Comparison of ENCODE assay signal across 13 cellular contexts in genomic region chr12:112998997-112999767, GRCh38. TPM values are rescaled to one million over a fixed set of nuclear protein-coding genes. Genes with fewer than 3 reads are reported as not detected.
DNase-seq lines count a peak whose midpoint lies in the region; ATAC-seq, FAIRE-seq and TF ChIP-seq lines count a peak whose summit lies in the region.
"Had no signal": no experiment of that assay in that cellular context is flagged by ENCODE, and none has a peak within 500 bp of the region (broad histone marks: within the 10 kb centered on the region; RNA-seq: fewer than 3 reads in every experiment).

No MANE protein-coding gene starts in this region.

- H3K79me2 ChIP-seq in GM12878 (ENCODE audit: control insufficient read depth, insufficient read depth, low read length): no peaks in the 10 kb centered on the region

- DNase-seq in GM12878 (ENCODE audit: low read depth, low spot score) (no peak), coronary artery (ENCODE audit: low spot score) (no peak), GF-D8 (lab: John Stamatoyannopoulos, UW) (no peak), SHP77 treated with DMSO at 0.1 percent for 48 hours (lab: John Stamatoyannopoulos, UW) (no peak), NCI-H2227 treated with DMSO at 0.1 percent for 48 hours (lab: John Stamatoyannopoulos, UW) (no peak)
- DNase-seq: activated naive CD4-positive, alpha-beta T cell treated with anti-CD3 and anti-CD28 coated beads, Interleukin-2, amount 50 U/mL, for 16 hours; DMS53; T-helper 2 cell had no signal

- RAD21 ChIA-PET in GM12878 (lab: Charles Lee; ENCODE audit: unreplicated experiment): interaction anchor here (1.7 kb wide), 1 partner anchor 92 kb away, joined by 6 read pairs; the partner anchor contains the start of gene OAS1

- H2AFZ ChIP-seq in GM12878 (ENCODE audit: control insufficient read depth, low read depth, low read length): no peak overlapping the region

- H3K4me3 ChIP-seq in GM12878: no peak overlapping the region
- no peak overlapping the region for H3K4me3 ChIP-seq in coronary artery

- ATAC-seq in GM18517 (IDR thresholded peaks at IDR 0.05; ENCODE audit: unreplicated experiment) (peak; percentile 90), GM21529 (IDR thresholded peaks at IDR 0.05; ENCODE audit: unreplicated experiment) (peak; percentile 92), HG03432 (IDR thresholded peaks at IDR 0.05; ENCODE audit: unreplicated experiment) (peak; percentile 92), GM12878 (peak; percentile 97)

- TF ChIP-seq RAD21 in GM12878 (IDR thresholded peaks at IDR 0.05; ENCODE audit: insufficient read depth, low read depth, low read length): no peak

- BruUV-seq in GM12878 (replicated peaks; lab: Mats Ljungman, UMichigan): TSS peak; percentile 41

- WGBS in GM12878 (ENCODE audit: insufficient coverage, insufficient replicate concordance, low lambda C conversion rate, missing lambda C conversion rate): 50% methylated on average over 11 of the region's 12 CpGs

- FAIRE-seq in GM12878 (lab: Jason Lieb, UNC): no peak
- FAIRE-seq: endothelial cell of umbilical vein had no signal

- H3K9ac ChIP-seq in GM12878 (ENCODE audit: control insufficient read depth, insufficient read depth, low read length): no peak overlapping the region

- H3K27ac ChIP-seq in GM12878 (ENCODE audit: control insufficient read depth, insufficient read depth) (no peak overlapping the region), coronary artery (no peak overlapping the region)

- TF ChIP-seq CTCF in GM12878 (IDR thresholded peaks at IDR 0.05 in 2 of 3, conservative IDR thresholded peaks at IDR 0.05 in 1 of 3; ENCODE audit: control insufficient read depth in 2 of 3, extremely low read depth in 1 of 3, insufficient read depth in 1 of 3, low read depth in 3 of 3, low read length in 3 of 3) (no peak), coronary artery (IDR thresholded peaks at IDR 0.05) (no peak)

- in situ Hi-C loops in GM12878 (cut with MboI): no loop called here

- no peaks in the 10 kb centered on the region for H3K27me3 ChIP-seq in GM12878 (replicated peaks in 1 of 2; ENCODE audit: control insufficient read depth in 2 of 2, insufficient read depth in 2 of 2, low read length in 1 of 2)

- intact Hi-C loops in GM12878 (cut with micrococcal nuclease; ENCODE audit: unreplicated experiment): no loop called here

- H3K4me2 ChIP-seq in GM12878 (ENCODE audit: control insufficient read depth, insufficient read depth): no peak overlapping the region

- H3K4me1 ChIP-seq in GM12878 (ENCODE audit: control insufficient read depth, insufficient read depth, low read length): peaks cover 6% of the 10 kb centered on the region

- H3K9me3 ChIP-seq in GM12878 (replicated peaks; ENCODE audit: control insufficient read depth, insufficient read depth, low read length): peaks cover 14% of the 10 kb centered on the region; the same call in 2 of the 3 replicates

- CTCF ChIA-PET in GM12878 (lab: Yijun Ruan, JAX): interaction anchor here (0.5 to 1.6 kb wide), 4 partner anchors 25 to 177 kb away, joined by 3 to 4 read pairs (median 4); no protein-coding TSS in a partner anchor

- 0 out of 2 replicates have a peak, but pooled peaks cover 4% of the 10 kb centered on the region for H4K20me1 ChIP-seq in GM12878 (ENCODE audit: control insufficient read depth, insufficient read depth)

- no peak for TF ChIP-seq POLR2A in GM12878 (IDR thresholded peaks at IDR 0.05; ENCODE audit: low read depth, low read length)

- TF ChIP-seq EP300 in GM12878 (IDR thresholded peaks at IDR 0.05; ENCODE audit: borderline replicate concordance in 1 of 2, control insufficient read depth in 1 of 2, low read depth in 2 of 2, low read length in 2 of 2): peak in 1 of 2 experiments; percentile 20; a peak in 1 of 4 replicates

- POLR2A ChIA-PET in GM12878 (lab: Charles Lee): interaction anchor here (0.7 kb wide), 1 partner anchor 93 kb away, joined by 4 read pairs; the partner anchor contains the start of gene OAS1

- SMC1A ChIA-PET in GM12878 (lab: Charles Lee; ENCODE audit: uncharacterized antibody, unreplicated experiment): interaction anchor here (0.9 kb wide), 1 partner anchor 21 kb away, joined by 3 read pairs; the partner anchor contains the start of gene OAS2

- H3K36me3 ChIP-seq in GM12878 (ENCODE audit: control insufficient read depth in 2 of 2, insufficient read depth in 2 of 2, low read length in 1 of 2): peaks cover 22 to 74% of the 10 kb centered on the region in 2 experiments

TF ChIP-seq in GM12878, 131 proteins besides CTCF, POLR2A, EP300 and RAD21 (continues in another document):
- TF ChIP-seq RAD51 (IDR thresholded peaks at IDR 0.05): no peak
- TF ChIP-seq BHLHE40 (IDR thresholded peaks at IDR 0.05; ENCODE audit: borderline replicate concordance in 1 of 2, low read depth in 2 of 2, low read length in 1 of 2): peak; percentile 51 to 81; a peak in 3 of 4 replicates
- TF ChIP-seq RBBP5 (conservative IDR thresholded peaks at IDR 0.05): no peak
- TF ChIP-seq IRF3 (IDR thresholded peaks at IDR 0.05): no peak
- TF ChIP-seq MTA2 (IDR thresholded peaks at IDR 0.05; ENCODE audit: low read depth): peak; percentile 67
- peak; percentile 50; the same call in 1 of the 2 replicates for TF ChIP-seq BCL11A (IDR thresholded peaks at IDR 0.05; ENCODE audit: low read depth, low read length)
- TF ChIP-seq EED (IDR thresholded peaks at IDR 0.05; ENCODE audit: low read depth): no peak
- TF ChIP-seq CHD2 (IDR thresholded peaks at IDR 0.05; ENCODE audit: borderline replicate concordance, low read depth, low read length): no peak
- peak; percentile 98 for TF ChIP-seq TCF3 (IDR thresholded peaks at IDR 0.05; ENCODE audit: borderline replicate concordance, insufficient read depth, low read depth, low read length)
- no peak for TF ChIP-seq NFXL1 (IDR thresholded peaks at IDR 0.05; ENCODE audit: borderline replicate concordance)
- no peak for TF ChIP-seq ATF3 (IDR thresholded peaks at IDR 0.05; ENCODE audit: borderline replicate concordance, extremely low read depth, low read depth, low read length)
- TF ChIP-seq IKZF1 (conservative IDR thresholded peaks at IDR 0.05): peak; percentile 27; the same call in 1 of the 2 replicates
- no peak for TF ChIP-seq CEBPB (IDR thresholded peaks at IDR 0.05; ENCODE audit: borderline replicate concordance in 1 of 2, low read depth in 2 of 2, low read length in 2 of 2)

RNA-seq across cellular contexts. Expression of gene OAS2, which starts 20.9 kb away (rescaled TPM):
- total RNA-seq in GM12878 (2013; cell fraction: nucleolus; rRNA removed): 61.8 and 67.6 TPM in 2 replicates
- 90.7 and 125 TPM in 2 replicates for total RNA-seq in GM12878 (2014; rRNA removed)
- total RNA-seq in GM12878 (2014; rRNA removed; fragmentation: Illumina TruSeq; extraction: Trizol): 105 and 113 TPM in 2 replicates
- 89.7 and 102 TPM in 2 replicates for total RNA-seq in GM12878 (2021)
- 62.4 TPM for polyA plus RNA-seq in GM12878 (2011; ENCODE audit: low read depth)
- polyA plus RNA-seq in GM12878 (2011; rRNA removed): 290 and 350 TPM in 2 replicates
- polyA plus RNA-seq in GM12878 (2011; cell fraction: cytosol; rRNA removed): 186 and 209 TPM in 2 replicates
- polyA plus RNA-seq in GM12878 (2011; cell fraction: nucleus; rRNA removed): 117 and 158 TPM in 2 replicates
- 64.5 and 96.0 TPM in 2 replicates for polyA plus RNA-seq in GM12878 (2012)
- polyA plus RNA-seq in GM12878 (2014; fragmentation: Illumina TruSeq; extraction: Trizol): 133 and 223 TPM in 2 replicates
- 10 to 100 TPM; 32.4 to 43.4 TPM for polyA plus RNA-seq in GM12878 (2014; fragmentation: Nextera tagmentation; extraction: Ambion mirVana)
- polyA plus RNA-seq in GM12878 (2014; rRNA removed): 81.0 and 92.9 TPM in 2 replicates
- polyA plus RNA-seq in GM12878 (2016; fragmentation: Nextera tagmentation; extraction: Ambion mirVana): 10 to 100 TPM; 51.5 to 51.6 TPM
- 263 and 276 TPM in 2 replicates for polyA minus RNA-seq in GM12878 (2011; rRNA and poly(A)+ RNA removed)
- 88.5 and 105 TPM in 2 replicates for polyA minus RNA-seq in GM12878 (2011; cell fraction: cytosol; rRNA and poly(A)+ RNA removed)
- polyA minus RNA-seq in GM12878 (2011; cell fraction: nucleus; rRNA and poly(A)+ RNA removed): 91.3 and 96.3 TPM in 2 replicates
- total RNA-seq: osteocyte had no signal

RNA-seq across cellular contexts. Expression of gene DTX1, which starts 57.3 kb away (rescaled TPM):
- total RNA-seq in GM12878 (2013; cell fraction: nucleolus; rRNA removed): 57.9 and 66.9 TPM in 2 replicates
- total RNA-seq in GM12878 (2014; rRNA removed): 0.87 and 0.96 TPM in 2 replicates
- total RNA-seq in GM12878 (2014; rRNA removed; fragmentation: Illumina TruSeq; extraction: Trizol): 0.37 and 0.49 TPM in 2 replicates
- total RNA-seq in GM12878 (2021): 2.3 and 2.8 TPM in 2 replicates
- polyA plus RNA-seq in GM12878 (2011; ENCODE audit: low read depth): 5.6 TPM
- 0.62 and 0.83 TPM in 2 replicates for polyA plus RNA-seq in GM12878 (2011; rRNA removed)
- 1.3 and 1.5 TPM in 2 replicates for polyA plus RNA-seq in GM12878 (2011; cell fraction: cytosol; rRNA removed)
- 2.7 and 3.1 TPM in 2 replicates for polyA plus RNA-seq in GM12878 (2011; cell fraction: nucleus; rRNA removed)
- polyA plus RNA-seq in GM12878 (2012): 10.3 and 12.9 TPM in 2 replicates
- 0.46 and 1.1 TPM in 2 replicates for polyA plus RNA-seq in GM12878 (2014; fragmentation: Illumina TruSeq; extraction: Trizol)
- under 1 TPM; 0.13 to 0.32 TPM for polyA plus RNA-seq in GM12878 (2014; fragmentation: Nextera tagmentation; extraction: Ambion mirVana)
- 1.2 and 1.3 TPM in 2 replicates for polyA plus RNA-seq in GM12878 (2014; rRNA removed)
- under 1 TPM; 0.09 to 0.33 TPM for polyA plus RNA-seq in GM12878 (2016; fragmentation: Nextera tagmentation; extraction: Ambion mirVana)
- 0.88 and 1.3 TPM in 2 replicates for polyA minus RNA-seq in GM12878 (2011; rRNA and poly(A)+ RNA removed)
- 0.52 and 1.1 TPM in 2 replicates for polyA minus RNA-seq in GM12878 (2011; cell fraction: cytosol; rRNA and poly(A)+ RNA removed)
- polyA minus RNA-seq in GM12878 (2011; cell fraction: nucleus; rRNA and poly(A)+ RNA removed): 1.1 TPM in 2 replicates
- total RNA-seq: osteocyte had no signal
